22 cellular contexts compared by ENCODE assay signal in the genomic region with DNA sequence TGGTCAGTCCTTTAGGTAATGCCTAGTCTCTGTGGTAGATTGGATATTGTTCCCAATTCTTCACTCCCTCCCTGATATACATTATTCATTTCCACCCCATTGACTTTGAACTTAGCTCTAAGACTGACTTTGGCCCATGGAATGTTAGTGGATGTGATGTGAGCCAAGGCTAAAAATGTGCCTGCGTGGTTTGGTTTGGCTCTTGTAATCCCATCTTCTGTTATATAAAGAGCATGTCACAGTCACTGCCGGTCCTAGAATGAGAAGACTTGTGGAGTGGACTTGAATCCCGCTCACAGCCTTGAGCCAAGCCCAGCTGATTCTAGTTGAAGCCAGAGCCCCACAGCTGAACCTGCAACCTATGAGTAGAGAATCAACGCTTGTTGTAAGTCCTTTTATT. TPM values are rescaled to one million over a fixed set of nuclear protein-coding genes. Genes with fewer than 3 reads are reported as not detected.
A peak's percentile ranks its signal among the peaks of the same experiment; 100 is the strongest.
DNase-seq lines count a peak whose midpoint lies in the region; ATAC-seq and TF ChIP-seq lines count a peak whose summit lies in the region.
"Had no signal": no experiment of that assay in that cellular context is flagged by ENCODE, and none has a peak within 500 bp of the region (broad histone marks: within the 10 kb centered on the region; RNA-seq: fewer than 3 reads in every experiment).

No MANE protein-coding gene starts in this region.

- no peak overlapping the region for H2BK5ac ChIP-seq in IMR-90 (ENCODE audit: low read depth, low read length, poor library complexity, severe bottlenecking)

- H4K91ac ChIP-seq in IMR-90 (ENCODE audit: insufficient read depth, low read depth, low read length) = no peak overlapping the region

- no TSS peak for BruUV-seq in IMR-90 (replicated peaks; lab: Mats Ljungman, UMichigan)
- no TSS peak for BruUV-seq in mammary epithelial cell (replicated peaks; lab: Mats Ljungman, UMichigan)

- H4K20me1 ChIP-seq in IMR-90 (ENCODE audit: insufficient read depth, low read length) = no peaks in the 10 kb centered on the region
- H4K20me1 ChIP-seq in mammary epithelial cell (ENCODE audit: insufficient read depth, low read length) = no peaks in the 10 kb centered on the region

- no peak overlapping the region for H2AK9ac ChIP-seq in IMR-90 (replicated peaks; ENCODE audit: low read depth, low read length, poor library complexity)

- dilution Hi-C loops in IMR-90 (cut with HindIII; ENCODE audit: low sequenced_read_pairs, unreplicated experiment) = no loop called here
- dilution Hi-C loops in mammary epithelial cell (cut with HindIII; ENCODE audit: low sequenced_read_pairs) = no loop called here

- WGBS in IMR-90 (ENCODE audit: extremely low coverage in 2 of 2, insufficient read length in 1 of 2), 2 experiments = no CpG with 5 or more reads among the region's 4 CpGs
- WGBS in mammary epithelial cell (ENCODE audit: low coverage, missing lambda C conversion rate) = 89% methylated on average over 4 of the region's 4 CpGs

- no peak overlapping the region for H4K8ac ChIP-seq in IMR-90 (ENCODE audit: low read depth in 2 of 2, low read length in 2 of 2)

- no peak overlapping the region for H4K5ac ChIP-seq in IMR-90 (ENCODE audit: low read depth, low read length)

- H3K4me1 ChIP-seq in IMR-90 (ENCODE audit: control insufficient read depth, insufficient read depth, low read length) (no peaks in the 10 kb centered on the region), lower lobe of right lung (no peaks in the 10 kb centered on the region), mammary epithelial cell (ENCODE audit: insufficient read depth, low read length) (no peaks in the 10 kb centered on the region)
- H3K4me1 ChIP-seq: adrenal gland had no signal

- no peak for TF ChIP-seq POLR2A in IMR-90 (IDR thresholded peaks at IDR 0.05; ENCODE audit: low read depth, low read length)

- H2BK120ac ChIP-seq in IMR-90 (ENCODE audit: low read depth, low read length) = no peak overlapping the region

- peak; percentile 46 for DNase-seq in AG20443 (ENCODE audit: low spot score)
- peak; percentile 11 for DNase-seq in IMR-90
- DNase-seq in astrocyte of the hippocampus (ENCODE audit: low read depth, low spot score) = peak; percentile 80
- no peak for DNase-seq in lower lobe of right lung
- no peak for DNase-seq in KBM-7
- no peak for DNase-seq in mammary epithelial cell
- no peak for DNase-seq in NCI-H187 (lab: John Stamatoyannopoulos, UW)
- DNase-seq in DMS79 treated with DMSO at 0.1 percent for 48 hours (lab: John Stamatoyannopoulos, UW) = no peak
- DNase-seq: activated CD4-positive, alpha-beta T cell treated with anti-CD3 and anti-CD28 coated beads for 48 hours; activated T-cell treated with anti-CD3 and anti-CD28 coated beads, Interleukin-2, amount 50 U/mL, for 4 hours; CD8-positive, alpha-beta memory T cell; DMS153; naive thymus-derived CD8-positive, alpha-beta T cell; NCI-H2081; NCI-H226; NCI-H774; stimulated activated CD4-positive, alpha-beta T cell treated with anti-CD3 and anti-CD28 coated beads, Interleukin-4, amount 100 ng/mL, for 24 hours; stimulated activated naive CD4-positive, alpha-beta T cell had no signal

- TF ChIP-seq CTCF in IMR-90 (conservative IDR thresholded peaks at IDR 0.05; ENCODE audit: low read depth, low read length) (no peak), lower lobe of right lung (IDR thresholded peaks at IDR 0.05) (no peak), mammary epithelial cell (conservative IDR thresholded peaks at IDR 0.05 in 1 of 2, IDR thresholded peaks at IDR 0.05 in 1 of 2; ENCODE audit: extremely low read depth in 1 of 2, insufficient read depth in 1 of 2, low read depth in 1 of 2, low read length in 2 of 2) (no peak)

- no peak overlapping the region for H3K14ac ChIP-seq in IMR-90 (replicated peaks; ENCODE audit: low read depth, low read length)

- H3K79me1 ChIP-seq in IMR-90 (ENCODE audit: low read depth in 1 of 2, low read length in 2 of 2) = no peaks in the 10 kb centered on the region

- in situ Hi-C loops in IMR-90 (cut with MboI; ENCODE audit: low sequenced_read_pairs) = no loop called here
- in situ Hi-C loops in KBM-7 (cut with MboI; ENCODE audit: low pct_unique_long_range_greater_than_20kb, low sequenced_read_pairs) = no loop called here
- in situ Hi-C loops in mammary epithelial cell (cut with MboI; ENCODE audit: low sequenced_read_pairs in 2 of 2) = no loop called here

- ATAC-seq in IMR-90 (ENCODE audit: low read depth) (no peak), lower lobe of right lung (no peak)
- ATAC-seq: GM23338; left lobe of liver; naive thymus-derived CD8-positive, alpha-beta T cell had no signal

- H3K27me3 ChIP-seq in IMR-90 (ENCODE audit: control insufficient read depth, insufficient read depth, low read length) (peaks cover 2% of the 10 kb centered on the region), lower lobe of right lung (ENCODE audit: low read depth) (no peaks in the 10 kb centered on the region), mammary epithelial cell (ENCODE audit: insufficient read depth, low read length) (no peaks in the 10 kb centered on the region)
- H3K27me3 ChIP-seq: adrenal gland had no signal

- no peak overlapping the region for H3K18ac ChIP-seq in IMR-90 (ENCODE audit: low read depth, low read length)

- H3K4me3 ChIP-seq in IMR-90 (ENCODE audit: insufficient read depth, low read depth, low read length) (no peak overlapping the region), lower lobe of right lung (no peak overlapping the region), mammary epithelial cell (replicated peaks in 1 of 3; ENCODE audit: insufficient read depth in 1 of 3, low read depth in 2 of 3, low read length in 3 of 3) (no peak overlapping the region)
- H3K4me3 ChIP-seq: adrenal gland, GM23338, SK-N-MC had no signal

- H3K9me3 ChIP-seq in IMR-90 (ENCODE audit: control insufficient read depth, insufficient read depth, low read length) (no peaks in the 10 kb centered on the region), lower lobe of right lung (no peaks in the 10 kb centered on the region), mammary epithelial cell (replicated peaks; ENCODE audit: insufficient read depth, low read length) (no peaks in the 10 kb centered on the region)
- H3K9me3 ChIP-seq: adrenal gland had no signal

- no peak overlapping the region for H3K56ac ChIP-seq in IMR-90 (ENCODE audit: extremely low read depth, insufficient read depth, low read length)

- CTCF ChIA-PET in IMR-90 (lab: Yijun Ruan, JAX) = no interaction called here
- CTCF ChIA-PET in mammary epithelial cell (lab: Charles Lee; ENCODE audit: low non-redundant PET) = no interaction called here

- H3K9me1 ChIP-seq in IMR-90 (ENCODE audit: insufficient read depth, low read length) = no peaks in the 10 kb centered on the region

- H2BK15ac ChIP-seq in IMR-90 (ENCODE audit: low read depth, low read length) = no peak overlapping the region

- POLR2A ChIA-PET in IMR-90 (lab: Charles Lee; ENCODE audit: unreplicated experiment) = no interaction called here

- no peaks in the 10 kb centered on the region for H3K79me2 ChIP-seq in mammary epithelial cell (ENCODE audit: insufficient read depth, low read length)

- intact Hi-C loops in IMR-90 (cut with micrococcal nuclease) (no loop called here), lower lobe of right lung (cut with DNase I) (no loop called here), mammary epithelial cell (cut with micrococcal nuclease) (no loop called here)

- H3K27ac ChIP-seq in IMR-90 (ENCODE audit: insufficient read depth, low read length) (no peak overlapping the region), lower lobe of right lung (peak overlapping the region; percentile 41), mammary epithelial cell (ENCODE audit: insufficient read depth, low read depth, low read length) (no peak overlapping the region)
- H3K27ac ChIP-seq: SK-N-MC had no signal

- H2AFZ ChIP-seq in IMR-90 (replicated peaks; ENCODE audit: low read length, poor library complexity) (no peak overlapping the region), mammary epithelial cell (ENCODE audit: low read depth, low read length) (no peak overlapping the region)
- H2AFZ ChIP-seq: GM23338 had no signal

- TF ChIP-seq RAD21 in IMR-90 (IDR thresholded peaks at IDR 0.05; ENCODE audit: low read length) = no peak

- H2AK5ac ChIP-seq in IMR-90 (ENCODE audit: low read depth, low read length) = no peak overlapping the region

- H3K4ac ChIP-seq in IMR-90 (ENCODE audit: low read depth, low read length) = no peak overlapping the region

- H3K36me3 ChIP-seq in IMR-90 (ENCODE audit: control insufficient read depth, insufficient read depth, low read length) (no peaks in the 10 kb centered on the region), lower lobe of right lung (no peaks in the 10 kb centered on the region), mammary epithelial cell (ENCODE audit: insufficient read depth, low read length) (no peaks in the 10 kb centered on the region)
- H3K36me3 ChIP-seq: adrenal gland had no signal

- H2BK20ac ChIP-seq in IMR-90 (ENCODE audit: low read depth, low read length) = no peak overlapping the region

- H3K9ac ChIP-seq in IMR-90 (ENCODE audit: low read depth, low read length) (no peak overlapping the region), mammary epithelial cell (ENCODE audit: insufficient read depth, low read length) (no peak overlapping the region)

- H3K23ac ChIP-seq in IMR-90 (ENCODE audit: low read depth, low read length) = no peak overlapping the region

- H3K4me2 ChIP-seq in IMR-90 (ENCODE audit: low read depth, low read length) (no peak overlapping the region), mammary epithelial cell (ENCODE audit: insufficient read depth, low read depth, low read length) (no peak overlapping the region)
- H3K4me2 ChIP-seq: GM23338 had no signal

RNA-seq across cellular contexts. Expression of gene DNAAF9, which starts 23.6 kb away (rescaled TPM):
- total RNA-seq in IMR-90 (2012; rRNA removed) = 7.8 and 7.9 TPM in 2 replicates
- polyA plus RNA-seq in IMR-90 (2012; rRNA removed) = 6.9 and 8.2 TPM in 2 replicates
- 3.6 and 4.1 TPM in 2 replicates for polyA plus RNA-seq in IMR-90 (2012; cell fraction: cytosol; rRNA removed)
- polyA plus RNA-seq in IMR-90 (2012; cell fraction: nucleus; rRNA removed; ENCODE audit: low replicate concordance) = 13.2 and 23.6 TPM in 2 replicates
- total RNA-seq in lower lobe of right lung = 24.0 TPM
- total RNA-seq in mammary epithelial cell = 10 to 100 TPM; 14.1 to 23.7 TPM
- 7.0 TPM for polyA plus RNA-seq in mammary epithelial cell
- 11.9 TPM for polyA minus RNA-seq in mammary epithelial cell

RNA-seq across cellular contexts. Expression of gene ATRN, which starts 39.7 kb away (rescaled TPM):
- total RNA-seq in IMR-90 (2012; rRNA removed) = 42.5 and 46.2 TPM in 2 replicates
- polyA plus RNA-seq in IMR-90 (2012; rRNA removed) = 27.8 and 32.3 TPM in 2 replicates
- polyA plus RNA-seq in IMR-90 (2012; cell fraction: cytosol; rRNA removed) = 13.4 and 16.6 TPM in 2 replicates
- 9.3 and 25.4 TPM in 2 replicates for polyA plus RNA-seq in IMR-90 (2012; cell fraction: nucleus; rRNA removed; ENCODE audit: low replicate concordance)
- 29.2 TPM for total RNA-seq in lower lobe of right lung
- 100 to 1,000 TPM in 1 of 2 donors, 10 to 100 TPM in 1; 54.2 to 134 TPM for total RNA-seq in mammary epithelial cell
- 52.3 TPM for polyA plus RNA-seq in mammary epithelial cell
- polyA minus RNA-seq in mammary epithelial cell = 62.9 TPM

Comparison
In these comparisons a context has a peak if more than half of its experiments do, and no peak if none do; other contexts are left out.
1. DNase-seq: peak in AG20443 (single experiment), IMR-90 (single experiment) and astrocyte of the hippocampus (single experiment); none in lower lobe of right lung (single experiment), KBM-7 (single experiment), mammary epithelial cell (single experiment), NCI-H187 (0 of 2) and DMS79 treated with DMSO at 0.1 percent for 48 hours (single experiment).